ENCODE assay signal across 23 cellular contexts in genomic region chr13:100148422-100148821, GRCh38.
"Had no signal": no experiment of that assay in that cellular context is flagged by ENCODE, and none has a peak within 500 bp of the region (broad histone marks: within the 10 kb centered on the region; RNA-seq: fewer than 3 reads in every experiment).

No MANE protein-coding gene starts in this region.

- DNase-seq: activated CD4-positive, alpha-beta T cell treated with anti-CD3 and anti-CD28 coated beads for 1 hour; activated CD4-positive, alpha-beta T cell treated with anti-CD3 and anti-CD28 coated beads, Interleukin-2, amount 50 U/mL, for 1 hour; activated CD8-positive, alpha-beta T cell treated with anti-CD3 and anti-CD28 coated beads for 36 hours; activated naive CD4-positive, alpha-beta T cell; activated T-cell treated with anti-CD3 and anti-CD28 coated beads, Interleukin-2, amount 50 U/mL, for 48 hours; foreskin melanocyte; heart right ventricle; kidney glomerular epithelial cell; left lung; lower lobe of right lung; mesenchymal stem cell; natural killer cell; posterior cingulate gyrus; right cardiac atrium; stimulated activated CD4-positive, alpha-beta T cell treated with anti-CD3 and anti-CD28 coated beads, Interleukin-2, amount 100 ng/mL, for 48 hours; stimulated activated naive CD4-positive, alpha-beta T cell treated with Interleukin-2 at 50 U/mL for 16 hours; T-helper 17 cell; T1000 had no signal

- H3K27me3 ChIP-seq: esophagus muscularis mucosa, heart right ventricle, left lung, tibial nerve had no signal

- H3K36me3 Mint-ChIP-seq: natural killer cell had no signal

- H3K27ac Mint-ChIP-seq: activated CD8-positive, alpha-beta T cell treated with anti-CD3 and anti-CD28 coated beads for 36 hours; activated naive CD4-positive, alpha-beta T cell treated with anti-CD3 and anti-CD28 coated beads, Interleukin-2, amount 50 U/mL, for 72 hours; dendritic cell treated with granulocyte-macrophage colony-stimulating factor and Interleukin-4, amounts not matched to agents 40 ng/mL and 50 ng/mL, for 4 days; natural killer cell; T-helper 17 cell had no signal

- H3K4me3 ChIP-seq: esophagus muscularis mucosa, heart right ventricle, left lung, lower lobe of right lung, tibial nerve had no signal

- H3K9me3 ChIP-seq: esophagus muscularis mucosa had no signal

- H3K4me3 Mint-ChIP-seq: activated CD8-positive, alpha-beta T cell treated with anti-CD3 and anti-CD28 coated beads for 36 hours; central memory CD8-positive, alpha-beta T cell; dendritic cell treated with granulocyte-macrophage colony-stimulating factor and Interleukin-4, amounts not matched to agents 40 ng/mL and 50 ng/mL, for 4 days; natural killer cell; T-helper 17 cell had no signal

- H3K4me1 Mint-ChIP-seq: central memory CD8-positive, alpha-beta T cell; natural killer cell; T-helper 17 cell had no signal

- H3K9me3 Mint-ChIP-seq: central memory CD8-positive, alpha-beta T cell; natural killer cell had no signal

- H3K27me3 Mint-ChIP-seq: activated CD8-positive, alpha-beta T cell treated with anti-CD3 and anti-CD28 coated beads for 36 hours; central memory CD8-positive, alpha-beta T cell; dendritic cell treated with granulocyte-macrophage colony-stimulating factor and Interleukin-4, amounts not matched to agents 40 ng/mL and 50 ng/mL, for 4 days; T-helper 17 cell had no signal

- ATAC-seq: activated CD8-positive, alpha-beta T cell treated with anti-CD3 and anti-CD28 coated beads for 36 hours; activated naive CD4-positive, alpha-beta T cell treated with anti-CD3 and anti-CD28 coated beads, Interleukin-2, amount 50 U/mL, for 72 hours; heart right ventricle; left lung; lower lobe of right lung; natural killer cell; right cardiac atrium; T-helper 17 cell had no signal

- H3K27ac ChIP-seq: esophagus muscularis mucosa, heart right ventricle, left lung, lower lobe of right lung, tibial nerve had no signal

- H3K4me1 ChIP-seq: esophagus muscularis mucosa, heart right ventricle, left lung, lower lobe of right lung, tibial nerve had no signal
